ENCODE assay signal across 1 cellular context in genomic region chr17:64653985-64654355, GRCh38.
TF ChIP-seq lines count a peak whose summit lies in the region.

No MANE protein-coding gene starts in this region.

TF ChIP-seq in SK-N-SH treated with all-trans-retinoic acid at 6 μM for 48 hours, 23 proteins besides CTCF, POLR2A, EP300 and RAD21 (continued from another document):
- no peak for TF ChIP-seq CSDC2 (CRISPR knock-in tag; IDR thresholded peaks at IDR 0.05)
